7 cellular contexts compared by ENCODE assay signal in genomic region chr2:162416446-162416845, GRCh38.
"Had no signal": no experiment of that assay in that cellular context is flagged by ENCODE, and none has a peak within 500 bp of the region (broad histone marks: within the 10 kb centered on the region; RNA-seq: fewer than 3 reads in every experiment).

No MANE protein-coding gene starts in this region.

- H3K4me2 ChIP-seq: GM23338 had no signal

- H3K4me3 ChIP-seq: GM23338 had no signal

- H3K27ac Mint-ChIP-seq: GM23338, H9 had no signal

- H3K4me3 Mint-ChIP-seq: GM23338, H9 had no signal

- DNase-seq: H9, HCEC 1CT, IMR-90 had no signal

- H2AFZ ChIP-seq: GM23338 had no signal

- FAIRE-seq: H1, H54, HTR-8/SVneo had no signal

- H3K4me1 Mint-ChIP-seq: H9 had no signal

- H3K9me3 Mint-ChIP-seq: GM23338, H9 had no signal
